Comparison of ENCODE assay signal across 1 cellular context in the genomic region with DNA sequence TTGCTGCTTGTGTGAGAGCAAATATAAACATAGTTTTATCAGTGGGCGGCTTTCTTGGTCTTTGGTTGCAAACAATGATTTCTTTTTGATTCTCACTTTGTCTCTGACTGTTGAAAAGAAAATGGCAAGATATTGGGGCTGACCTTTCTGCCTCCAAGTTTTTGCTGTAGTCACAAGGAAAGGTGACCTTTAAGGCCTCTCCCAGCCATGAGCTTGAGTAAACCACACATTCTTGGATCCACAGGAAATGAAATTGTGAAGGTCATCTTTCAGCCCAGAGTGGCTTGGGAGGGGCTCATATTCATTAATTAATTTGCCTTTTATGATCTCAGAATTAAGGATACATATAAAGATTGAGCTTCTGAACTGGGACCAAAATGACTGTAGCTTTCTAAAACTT.
TF ChIP-seq lines count a peak whose summit lies in the region.

No MANE protein-coding gene starts in this region.

TF ChIP-seq in K562, 482 proteins besides CTCF, POLR2A, EP300 and RAD21 (continued from another document):
- TF ChIP-seq, protein P1, sequence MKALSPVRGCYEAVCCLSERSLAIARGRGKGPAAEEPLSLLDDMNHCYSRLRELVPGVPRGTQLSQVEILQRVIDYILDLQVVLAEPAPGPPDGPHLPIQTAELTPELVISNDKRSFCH (CRISPR knock-in tag; IDR thresholded peaks at IDR 0.05): no peak
- TF ChIP-seq, protein P1 (tag; IDR thresholded peaks at IDR 0.05): peak; percentile 75; the same call in 1 of the 2 replicates
- TF ChIP-seq TAF1 (IDR thresholded peaks at IDR 0.05; ENCODE audit: control insufficient read depth, extremely low read depth, insufficient read depth, low read length, severe bottlenecking) (no peak), ESRRA (IDR thresholded peaks at IDR 0.05; ENCODE audit: borderline replicate concordance, low read depth) (0 out of 2 replicates have a peak, but pooled peaks have one; percentile 17)
TF ChIP-seq in K562: peak in this region for 2.
